In genomic region chr15:66744610-66745279, GRCh38 we compare ENCODE assay signal across 13 cellular contexts. TPM values are rescaled to one million over a fixed set of nuclear protein-coding genes. Genes with fewer than 3 reads are reported as not detected.
DNase-seq lines count a peak whose midpoint lies in the region; ATAC-seq, FAIRE-seq and TF ChIP-seq lines count a peak whose summit lies in the region.
"Had no signal": no experiment of that assay in that cellular context is flagged by ENCODE, and none has a peak within 500 bp of the region (broad histone marks: within the 10 kb centered on the region; RNA-seq: fewer than 3 reads in every experiment).

No MANE protein-coding gene starts in this region.

- FAIRE-seq in A549 (lab: Jason Lieb, UNC) = no peak
- FAIRE-seq in endothelial cell of umbilical vein (lab: Jason Lieb, UNC) = no peak
- FAIRE-seq: astrocyte had no signal

- no peak overlapping the region for H2BK5ac ChIP-seq in neuronal stem cell (ENCODE audit: low read length)

- WGBS in A549 (ENCODE audit: missing lambda C conversion rate) = 64% methylated on average over 4 of the region's 4 CpGs
- WGBS in neuronal stem cell (ENCODE audit: extremely low coverage in 2 of 2, insufficient read length in 2 of 2, insufficient replicate concordance in 1 of 2), 2 donors = no CpG with 5 or more reads among the region's 4 CpGs

- H2AFZ ChIP-seq in endothelial cell of umbilical vein (ENCODE audit: low read depth, low read length) = no peak overlapping the region
- no peak overlapping the region for H2AFZ ChIP-seq in neuronal stem cell (ENCODE audit: low read length)

- no peak overlapping the region for H2BK12ac ChIP-seq in neuronal stem cell (ENCODE audit: low read length)

- TF ChIP-seq POLR2A in A549 (IDR thresholded peaks at IDR 0.05; ENCODE audit: low read length) (no peak), endothelial cell of umbilical vein (IDR thresholded peaks at IDR 0.05; ENCODE audit: low read depth, low read length) (no peak)

- H3K18ac ChIP-seq in neuronal stem cell (ENCODE audit: low read length) = no peak overlapping the region

- DNase-seq in A549 (ENCODE audit: low read depth in 1 of 2, low spot score in 1 of 2) = peak in 1 of 2 experiments; percentile 65
- no peak for DNase-seq in endothelial cell of umbilical vein (ENCODE audit: low read depth, low spot score)
- no peak for DNase-seq in neuronal stem cell (ENCODE audit: low spot score)
- no peak for DNase-seq in HK-2 (ENCODE audit: unreplicated experiment)
- DNase-seq: activated T-cell treated with anti-CD3 and anti-CD28 coated beads, Interleukin-2, amount 50 U/mL, for 4 hours; NCI-H1436 had no signal

- no peak overlapping the region for H3K23ac ChIP-seq in neuronal stem cell (ENCODE audit: low read depth, low read length, poor library complexity)

- peak; percentile 37 to 57; a peak in 4 of 6 replicates for ATAC-seq in A549
- ATAC-seq in GM21367 (IDR thresholded peaks at IDR 0.05; ENCODE audit: unreplicated experiment) = no peak
- no peak for ATAC-seq in HG03469 (IDR thresholded peaks at IDR 0.05; ENCODE audit: unreplicated experiment)
- ATAC-seq in HG02885 (IDR thresholded peaks at IDR 0.05; ENCODE audit: poor library complexity, unreplicated experiment) = no peak
- ATAC-seq: activated CD4-positive, CD25-positive, alpha-beta regulatory T cell treated with anti-CD3 and anti-CD28 coated beads, Interleukin-2, amount 50 U/mL, for 24 hours; activated T-cell treated with anti-CD3 and anti-CD28 coated beads, Interleukin-2, amount 50 U/mL, for 4 hours; SK-N-SH treated with all-trans-retinoic acid at 6 μM for 48 hours had no signal

- H2BK120ac ChIP-seq in neuronal stem cell (ENCODE audit: low read depth, low read length) = peak overlapping the region; percentile 14

- no peak for TF ChIP-seq EP300 in A549 (IDR thresholded peaks at IDR 0.05)

- peak overlapping the region; percentile 22; the same call in 1 of the 3 replicates for H3K4me2 ChIP-seq in A549
- no peak overlapping the region for H3K4me2 ChIP-seq in endothelial cell of umbilical vein (ENCODE audit: insufficient read depth, low read length)
- no peak overlapping the region for H3K4me2 ChIP-seq in neuronal stem cell (ENCODE audit: insufficient read depth, low read length, poor library complexity, severe bottlenecking)

- H3K36me3 ChIP-seq in HEK293 (ENCODE audit: control insufficient read depth in 2 of 2, insufficient read depth in 1 of 2, low read length in 2 of 2) = peaks cover 0 to 65% of the 10 kb centered on the region in 2 experiments; a peak in 1 of 3 replicates
- no peaks in the 10 kb centered on the region for H3K36me3 ChIP-seq in endothelial cell of umbilical vein (ENCODE audit: control insufficient read depth in 2 of 2, extremely low read depth in 1 of 2, insufficient read depth in 2 of 2, low read length in 2 of 2)
- no peaks in the 10 kb centered on the region for H3K36me3 ChIP-seq in neuronal stem cell (replicated peaks in 1 of 2; ENCODE audit: control insufficient read depth in 2 of 2, insufficient read depth in 2 of 2, low read length in 2 of 2)

- no peak overlapping the region for H3K4me3 ChIP-seq in A549
- H3K4me3 ChIP-seq in HEK293 (ENCODE audit: low read depth, low read length) = no peak overlapping the region
- H3K4me3 ChIP-seq in endothelial cell of umbilical vein (replicated peaks in 1 of 3; ENCODE audit: insufficient read depth in 1 of 3, low read depth in 1 of 3, low read length in 3 of 3) = no peak overlapping the region
- H3K4me3 ChIP-seq in neuronal stem cell (ENCODE audit: low read length in 2 of 2) = no peak overlapping the region

- H3K79me2 ChIP-seq in endothelial cell of umbilical vein (ENCODE audit: control insufficient read depth, insufficient read depth, low read length) = peaks cover 49% of the 10 kb centered on the region

- H3K4ac ChIP-seq in neuronal stem cell (ENCODE audit: low read length) = no peak overlapping the region

- H3K27ac ChIP-seq in A549 (peak overlapping the region; percentile 71 to 87), HEK293 (ENCODE audit: extremely low read depth, low read depth, low read length) (no peak overlapping the region), endothelial cell of umbilical vein (ENCODE audit: insufficient read depth, low read depth, low read length) (peak overlapping the region; percentile 36), neuronal stem cell (replicated peaks; ENCODE audit: low read length) (no peak overlapping the region)

- H3K9ac ChIP-seq in endothelial cell of umbilical vein (replicated peaks; ENCODE audit: extremely low read depth, insufficient read depth, low read length) = no peak overlapping the region
- H3K9ac ChIP-seq in neuronal stem cell (ENCODE audit: low read depth, low read length, poor library complexity) = no peak overlapping the region

- no peaks in the 10 kb centered on the region for H3K9me3 ChIP-seq in A549
- H3K9me3 ChIP-seq in HEK293 (ENCODE audit: control insufficient read depth, insufficient read depth, low read depth, low read length) = no peaks in the 10 kb centered on the region
- H3K9me3 ChIP-seq in endothelial cell of umbilical vein (replicated peaks; ENCODE audit: control insufficient read depth, insufficient read depth, low read length) = no peaks in the 10 kb centered on the region
- H3K9me3 ChIP-seq in neuronal stem cell (replicated peaks in 1 of 2; ENCODE audit: control insufficient read depth in 2 of 2, insufficient read depth in 1 of 2, low read depth in 1 of 2, low read length in 2 of 2) = no peaks in the 10 kb centered on the region

- peak overlapping the region; percentile 32 for H2BK15ac ChIP-seq in neuronal stem cell (ENCODE audit: low read length)

- intact Hi-C loops in endothelial cell of umbilical vein (cut with micrococcal nuclease) = no loop called here

- H2AK5ac ChIP-seq in neuronal stem cell (ENCODE audit: low read depth, low read length) = peak overlapping the region; percentile 8

- H4K20me1 ChIP-seq in endothelial cell of umbilical vein (replicated peaks; ENCODE audit: control insufficient read depth, extremely low read depth, insufficient read depth, low read length) = no peaks in the 10 kb centered on the region

- no peak overlapping the region for H4K91ac ChIP-seq in neuronal stem cell (ENCODE audit: low read depth, low read length, poor library complexity)

- dilution Hi-C loops in endothelial cell of umbilical vein (cut with MboI; ENCODE audit: extremely low pct_ligation_motif_present, low sequenced_read_pairs) = no loop called here

- no peak for TF ChIP-seq RAD21 in A549 (conservative IDR thresholded peaks at IDR 0.05 in 1 of 2, IDR thresholded peaks at IDR 0.05 in 1 of 2)

- no peaks in the 10 kb centered on the region for H3K79me1 ChIP-seq in neuronal stem cell (ENCODE audit: low read depth, low read length)

- H3K4me1 ChIP-seq in A549 (peaks cover 67% of the 10 kb centered on the region), HEK293 (ENCODE audit: control insufficient read depth, insufficient read depth, low read length) (peaks cover 22% of the 10 kb centered on the region), endothelial cell of umbilical vein (ENCODE audit: control insufficient read depth, extremely low read depth, insufficient read depth, low read length) (peaks cover 50% of the 10 kb centered on the region), neuronal stem cell (ENCODE audit: control insufficient read depth in 2 of 2, insufficient read depth in 1 of 2, low read depth in 1 of 2, low read length in 2 of 2) (peaks cover 14 to 16% of the 10 kb centered on the region in 2 donors)

- TF ChIP-seq CTCF in A549 (IDR thresholded peaks at IDR 0.05) = no peak
- TF ChIP-seq CTCF in HEK293 (tag by site-specific recombination; IDR thresholded peaks at IDR 0.05) = 0 out of 2 replicates have a peak, but pooled peaks have one; percentile 9
- TF ChIP-seq CTCF in endothelial cell of umbilical vein (IDR thresholded peaks at IDR 0.05; ENCODE audit: extremely low read depth in 1 of 2, insufficient read depth in 1 of 2, low read depth in 1 of 2, low read length in 2 of 2) = peak in 1 of 2 donors; percentile 9

- no peaks in the 10 kb centered on the region for H3K9me1 ChIP-seq in endothelial cell of umbilical vein (replicated peaks; ENCODE audit: control insufficient read depth, extremely low read depth, insufficient read depth, low read length)

- no peak overlapping the region for H3K14ac ChIP-seq in neuronal stem cell (ENCODE audit: low read length)

- POLR2A ChIA-PET in A549 (lab: Yijun Ruan, JAX) (no interaction called here), HEK293 (lab: Yijun Ruan, JAX) (no interaction called here), endothelial cell of umbilical vein (lab: Charles Lee) (no interaction called here)

- H4K8ac ChIP-seq in neuronal stem cell (ENCODE audit: low read depth, low read length) = no peak overlapping the region

- CTCF ChIA-PET in A549 (lab: Yijun Ruan, JAX) = interaction anchor here (0.7 to 42.9 kb wide), 10 partner anchors 9 to 1204 kb away, joined by 3 to 779 read pairs (median 4); partner anchors contain the start of gene SMAD6
- CTCF ChIA-PET in HEK293 (lab: Yijun Ruan, JAX) = interaction anchor here (1.0 kb wide), 1 partner anchor 29 kb away, joined by 4 read pairs; no protein-coding TSS in a partner anchor
- CTCF ChIA-PET in endothelial cell of umbilical vein (lab: Charles Lee) = no interaction called here

- BruUV-seq in endothelial cell of umbilical vein (replicated peaks; lab: Mats Ljungman, UMichigan) = no TSS peak

- H3K27me3 ChIP-seq in endothelial cell of umbilical vein (ENCODE audit: control insufficient read depth in 2 of 2, insufficient read depth in 2 of 2, low read length in 2 of 2) (no peaks in the 10 kb centered on the region), neuronal stem cell (ENCODE audit: control insufficient read depth in 3 of 3, insufficient read depth in 3 of 3, low read depth in 1 of 3, low read length in 3 of 3) (no peaks in the 10 kb centered on the region)

TF ChIP-seq in endothelial cell of umbilical vein, 7 proteins besides CTCF, POLR2A, EP300 and RAD21 (continues in another document):
- no peak for TF ChIP-seq POLR2AphosphoS5 (IDR thresholded peaks at IDR 0.05; ENCODE audit: insufficient read depth, low read depth, low read length)

RNA-seq across cellular contexts. Expression of gene SMAD6, which starts 42.7 kb away (rescaled TPM):
- polyA plus RNA-seq in A549 (2011; rRNA removed) (9.6 and 14.0 TPM in 2 replicates), A549 (2017; fragmentation: RNase III; extraction: RNeasy Plus Mini Kit Qiagen cat#74134 plus additional on column Dnase treatment) (40.5 to 46.7 TPM (median 46.6 TPM) in 3 replicates), endothelial cell of umbilical vein (7.3 and 8.8 TPM in 2 replicates)
- 41.3 and 55.8 TPM in 2 replicates for polyA plus RNA-seq in A549 (2012; cell fraction: cytosol; rRNA removed)
- 173 and 184 TPM in 2 replicates for polyA plus RNA-seq in A549 (2012; cell fraction: nucleus; rRNA removed)
- polyA minus RNA-seq in A549 (2011; rRNA and poly(A)+ RNA removed) = 29.1 and 38.4 TPM in 2 replicates
- total RNA-seq in endothelial cell of umbilical vein = 12.4 and 12.5 TPM in 2 replicates
- 3.5 and 4.0 TPM in 2 replicates for polyA plus RNA-seq in endothelial cell of umbilical vein (2011; cell fraction: cytosol; rRNA removed)
- 22.2 and 24.2 TPM in 2 replicates for polyA plus RNA-seq in endothelial cell of umbilical vein (2011; cell fraction: nucleus; rRNA removed)
- polyA plus RNA-seq in endothelial cell of umbilical vein (2012) = 5.8 and 11.3 TPM in 2 replicates
- 28.0 and 29.7 TPM in 2 replicates for polyA minus RNA-seq in endothelial cell of umbilical vein
- polyA minus RNA-seq in endothelial cell of umbilical vein (2011; cell fraction: cytosol; rRNA and poly(A)+ RNA removed) = 45.7 TPM
- polyA minus RNA-seq in endothelial cell of umbilical vein (2011; cell fraction: nucleus; rRNA and poly(A)+ RNA removed) = 22.4 and 35.7 TPM in 2 replicates
- 0.98 TPM for polyA plus RNA-seq in neuronal stem cell (2013, experiment 1 of 2)
- polyA plus RNA-seq in neuronal stem cell (2013, experiment 2 of 2) = 1.0 TPM

Comparison
In these comparisons a context has a peak if more than half of its experiments do, and no peak if none do; other contexts are left out.
1. ATAC-seq: peak in A549 (2 of 2); none in GM21367 (single experiment), HG03469 (single experiment) and HG02885 (single experiment).
2. H3K27ac ChIP-seq: peak in A549 (2 of 2) and endothelial cell of umbilical vein (single experiment); none in HEK293 (single experiment) and neuronal stem cell (single experiment).
3. Of the 5 proteins assayed by ChIP-seq in both HEK293 and A549: peak only in HEK293: CTCF; only in A549: none; in both: none; in neither: 4.